2 cellular contexts compared by ENCODE assay signal in the genomic region with DNA sequence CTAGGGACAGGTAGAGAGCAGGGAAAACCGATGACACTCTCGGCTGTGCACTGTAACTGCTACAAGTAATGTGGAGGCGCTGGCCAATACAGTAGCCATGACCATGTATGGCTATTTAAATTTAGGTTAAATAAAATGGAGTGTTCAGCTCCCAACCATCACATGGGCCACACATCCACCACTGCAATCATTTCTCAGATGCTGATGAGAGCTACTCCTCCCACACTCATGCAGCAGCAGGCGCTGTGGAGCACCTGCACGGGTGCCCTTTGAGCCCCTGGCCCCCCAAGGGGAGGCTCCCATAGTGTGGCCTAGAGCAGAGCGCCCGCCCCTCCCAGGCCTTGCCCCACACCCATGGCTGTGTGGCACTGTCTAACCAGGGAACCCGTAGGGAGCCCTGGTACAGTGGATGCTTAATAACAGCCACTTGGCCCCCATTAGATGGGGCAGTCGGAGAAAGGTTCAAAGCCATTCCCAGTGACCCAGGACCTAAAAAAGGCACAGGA.
A peak's percentile ranks its signal among the peaks of the same experiment; 100 is the strongest.
TF ChIP-seq lines count a peak whose summit lies in the region.

No MANE protein-coding gene starts in this region.

TF ChIP-seq in GM23338, 12 proteins besides CTCF, POLR2A, EP300 and RAD21:
- TF ChIP-seq, protein P1, sequence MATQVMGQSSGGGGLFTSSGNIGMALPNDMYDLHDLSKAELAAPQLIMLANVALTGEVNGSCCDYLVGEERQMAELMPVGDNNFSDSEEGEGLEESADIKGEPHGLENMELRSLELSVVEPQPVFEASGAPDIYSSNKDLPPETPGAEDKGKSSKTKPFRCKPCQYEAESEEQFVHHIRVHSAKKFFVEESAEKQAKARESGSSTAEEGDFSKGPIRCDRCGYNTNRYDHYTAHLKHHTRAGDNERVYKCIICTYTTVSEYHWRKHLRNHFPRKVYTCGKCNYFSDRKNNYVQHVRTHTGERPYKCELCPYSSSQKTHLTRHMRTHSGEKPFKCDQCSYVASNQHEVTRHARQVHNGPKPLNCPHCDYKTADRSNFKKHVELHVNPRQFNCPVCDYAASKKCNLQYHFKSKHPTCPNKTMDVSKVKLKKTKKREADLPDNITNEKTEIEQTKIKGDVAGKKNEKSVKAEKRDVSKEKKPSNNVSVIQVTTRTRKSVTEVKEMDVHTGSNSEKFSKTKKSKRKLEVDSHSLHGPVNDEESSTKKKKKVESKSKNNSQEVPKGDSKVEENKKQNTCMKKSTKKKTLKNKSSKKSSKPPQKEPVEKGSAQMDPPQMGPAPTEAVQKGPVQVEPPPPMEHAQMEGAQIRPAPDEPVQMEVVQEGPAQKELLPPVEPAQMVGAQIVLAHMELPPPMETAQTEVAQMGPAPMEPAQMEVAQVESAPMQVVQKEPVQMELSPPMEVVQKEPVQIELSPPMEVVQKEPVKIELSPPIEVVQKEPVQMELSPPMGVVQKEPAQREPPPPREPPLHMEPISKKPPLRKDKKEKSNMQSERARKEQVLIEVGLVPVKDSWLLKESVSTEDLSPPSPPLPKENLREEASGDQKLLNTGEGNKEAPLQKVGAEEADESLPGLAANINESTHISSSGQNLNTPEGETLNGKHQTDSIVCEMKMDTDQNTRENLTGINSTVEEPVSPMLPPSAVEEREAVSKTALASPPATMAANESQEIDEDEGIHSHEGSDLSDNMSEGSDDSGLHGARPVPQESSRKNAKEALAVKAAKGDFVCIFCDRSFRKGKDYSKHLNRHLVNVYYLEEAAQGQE (IDR thresholded peaks at IDR 0.05; ENCODE audit: unreplicated experiment) = no peak
- TF ChIP-seq POLR2AphosphoS5 (IDR thresholded peaks at IDR 0.05; ENCODE audit: low read depth) = peak; percentile 45; the same call in 1 of the 2 replicates

TF ChIP-seq in PFSK-1, 5 proteins besides CTCF, POLR2A, EP300 and RAD21 (continued from another document):
- TF ChIP-seq, protein P1 (IDR thresholded peaks at IDR 0.05; ENCODE audit: insufficient read depth in 1 of 2, low read depth in 2 of 2, low read length in 2 of 2) = no peak
- peak; percentile 24 for TF ChIP-seq POLR2AphosphoS5 (IDR thresholded peaks at IDR 0.05; ENCODE audit: low read depth, low read length)
